17 cellular contexts compared by ENCODE assay signal in the genomic region with DNA sequence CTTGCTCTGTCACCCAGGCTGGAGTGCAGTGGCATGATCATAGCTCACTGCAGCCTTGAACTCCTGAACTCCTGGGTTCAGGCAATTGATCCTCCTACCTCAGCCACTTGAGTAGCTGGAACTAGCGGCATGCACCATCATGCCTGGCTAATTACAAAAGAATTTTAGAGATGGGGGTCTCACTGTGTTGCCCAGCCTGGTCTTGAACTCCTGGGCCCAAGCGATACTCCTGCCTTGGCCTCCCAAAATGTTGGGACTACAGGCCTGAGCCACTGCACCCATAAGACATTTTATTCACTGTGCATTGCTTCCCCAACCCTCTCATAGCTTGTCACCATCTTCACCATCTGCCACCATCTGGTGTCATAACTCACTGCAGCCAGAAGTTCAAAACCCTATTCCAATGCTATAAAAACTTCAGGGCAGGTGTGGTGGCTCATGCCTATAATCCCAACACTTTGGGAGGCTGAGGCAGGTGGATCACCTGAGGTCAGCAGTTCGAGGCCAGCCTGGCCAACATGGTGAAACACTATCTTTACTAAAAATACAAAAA.
DNase-seq lines count a peak whose midpoint lies in the region; ATAC-seq, FAIRE-seq and TF ChIP-seq lines count a peak whose summit lies in the region.
"Had no signal": no experiment of that assay in that cellular context is flagged by ENCODE, and none has a peak within 500 bp of the region (broad histone marks: within the 10 kb centered on the region; RNA-seq: fewer than 3 reads in every experiment).

No MANE protein-coding gene starts in this region.

- H3K4me2 ChIP-seq in K562 (ENCODE audit: insufficient read depth, low read length): no peak overlapping the region

- ATAC-seq in K562 (peak; percentile 63), GM19328 (IDR thresholded peaks at IDR 0.05; ENCODE audit: unreplicated experiment) (no peak)
- ATAC-seq: GM12878 had no signal

- H3K79me2 ChIP-seq in K562 (ENCODE audit: control insufficient read depth, insufficient read depth, low read length): no peaks in the 10 kb centered on the region

- CTCF ChIA-PET in K562 (lab: Yijun Ruan, JAX; ENCODE audit: low intra/inter-chr PET ratio): no interaction called here

- H3K9me3 ChIP-seq in K562 (replicated peaks; ENCODE audit: control insufficient read depth, insufficient read depth, low read depth, low read length): no peaks in the 10 kb centered on the region
- H3K9me3 ChIP-seq: SJCRH30 had no signal

- H3K36me3 ChIP-seq in K562 (ENCODE audit: control insufficient read depth, insufficient read depth, low read length): no peaks in the 10 kb centered on the region
- H3K36me3 ChIP-seq: SJCRH30 had no signal

- H3K27me3 ChIP-seq in K562 (ENCODE audit: control insufficient read depth in 2 of 2, insufficient read depth in 2 of 2, low read length in 2 of 2): no peaks in the 10 kb centered on the region
- H3K27me3 ChIP-seq: SJCRH30 had no signal

- intact Hi-C loops in K562 (cut with micrococcal nuclease): no loop called here

- no peak overlapping the region for H3K4me3 ChIP-seq in K562
- H3K4me3 ChIP-seq: GM12878, SJCRH30 had no signal

- no peak for FAIRE-seq in K562 (lab: Jason Lieb, UNC)
- FAIRE-seq: GM12878 had no signal

- peak in 1 of 3 experiments; percentile 37; a peak in 2 of 6 replicates for TF ChIP-seq CTCF in K562 (IDR thresholded peaks at IDR 0.05 in 2 of 3, conservative IDR thresholded peaks at IDR 0.05 in 1 of 3; ENCODE audit: insufficient read depth in 2 of 3, low read depth in 1 of 3, low read length in 3 of 3)

- in situ Hi-C loops in K562 (cut with MboI): no loop called here

- H3K9me1 ChIP-seq in K562 (ENCODE audit: control insufficient read depth, insufficient read depth, low read length): no peaks in the 10 kb centered on the region

- TF ChIP-seq EP300 in K562 (IDR thresholded peaks at IDR 0.05; ENCODE audit: low read length): no peak

- WGBS in K562 (ENCODE audit: insufficient coverage, low coverage, missing lambda C conversion rate): 14% methylated on average over 3 of the region's 3 CpGs

- POLR2A ChIA-PET in K562 (lab: Yijun Ruan, JAX): interaction anchor here (0.8 to 0.9 kb wide), 3 partner anchors 9 to 36 kb away, joined by 3 to 4 read pairs (median 3); no protein-coding TSS in a partner anchor

- peak in 1 of 2 experiments; percentile 11; a peak in 1 of 4 replicates for TF ChIP-seq RAD21 in K562 (CRISPR knock-in tag; conservative IDR thresholded peaks at IDR 0.05 in 1 of 2, IDR thresholded peaks at IDR 0.05 in 1 of 2)

- peak; percentile 6 to 11 for DNase-seq in AML-193 (lab: John Stamatoyannopoulos, UW)
- DNase-seq in DMS 273 treated with DMSO at 0.1 percent for 48 hours (lab: John Stamatoyannopoulos, UW): peak; percentile 39
- DNase-seq in NCI-H2171 (lab: John Stamatoyannopoulos, UW): peak; percentile 55
- DNase-seq in K562 (ENCODE audit: extremely low read depth in 1 of 4, low spot score in 3 of 4): no peak
- DNase-seq in NCI-H2081 treated with DMSO at 0.1 percent for 48 hours (lab: John Stamatoyannopoulos, UW): no peak
- no peak for DNase-seq in GM19240 (ENCODE audit: insufficient read length, low spot score)
- DNase-seq: COR-L47; DMS79; Karpas-422; NCI-H1105; NCI-H187; NCI-H510A; NK-92 treated with Interleukin-12 subunit alpha and Interleukin-12 subunit beta, amount 100 ng/mL, for 24 hours; SJCRH30 had no signal

- TF ChIP-seq POLR2A in K562 (conservative IDR thresholded peaks at IDR 0.05): no peak

- no peak overlapping the region for H3K27ac ChIP-seq in K562 (ENCODE audit: extremely low read depth, low read depth, low read length)
- H3K27ac ChIP-seq: C4-2B, SJCRH30 had no signal

- H2AFZ ChIP-seq in K562 (ENCODE audit: low read depth, low read length): no peak overlapping the region

- peaks cover 4 to 12% of the 10 kb centered on the region in 2 experiments; a peak in 4 of 5 replicates for H3K4me1 ChIP-seq in K562 (replicated peaks in 1 of 2; ENCODE audit: control insufficient read depth in 2 of 2, insufficient read depth in 2 of 2, low read length in 2 of 2)
- H3K4me1 ChIP-seq: SJCRH30 had no signal

- H4K20me1 ChIP-seq in K562 (replicated peaks; ENCODE audit: control insufficient read depth, insufficient read depth, low read length): no peaks in the 10 kb centered on the region

- no peak overlapping the region for H3K9ac ChIP-seq in K562 (ENCODE audit: insufficient read depth in 1 of 2, low read depth in 2 of 2, low read length in 2 of 2)

- no TSS peak for BruUV-seq in K562 (replicated peaks; lab: Mats Ljungman, UMichigan)

TF ChIP-seq in K562, 482 proteins besides CTCF, POLR2A, EP300 and RAD21:
- TF ChIP-seq JUNB (CRISPR knock-in tag; conservative IDR thresholded peaks at IDR 0.05) (no peak), ATF1 (CRISPR knock-in tag; IDR thresholded peaks at IDR 0.05) (no peak), ATF1 (tag; IDR thresholded peaks at IDR 0.05) (no peak), ELF1 (tag; IDR thresholded peaks at IDR 0.05) (no peak), ZNF121 (CRISPR knock-in tag; conservative IDR thresholded peaks at IDR 0.05) (0 out of 2 replicates have a peak, but pooled peaks have one; percentile 11), MAFK (IDR thresholded peaks at IDR 0.05; ENCODE audit: low read length) (no peak)

Comparison
In these comparisons a context has a peak if more than half of its experiments do, and no peak if none do; other contexts are left out.
1. DNase-seq: peak in AML-193 (2 of 2), DMS 273 treated with DMSO at 0.1 percent for 48 hours (single experiment) and NCI-H2171 (single experiment); none in K562 (0 of 4), NCI-H2081 treated with DMSO at 0.1 percent for 48 hours (single experiment) and GM19240 (single experiment).